12 cellular contexts compared by ENCODE assay signal in genomic region chr22:42533638-42533977, GRCh38. TPM values are rescaled to one million over a fixed set of nuclear protein-coding genes. Genes with fewer than 3 reads are reported as not detected.
DNase-seq lines count a peak whose midpoint lies in the region; ATAC-seq and TF ChIP-seq lines count a peak whose summit lies in the region.
"Had no signal": no experiment of that assay in that cellular context is flagged by ENCODE, and none has a peak within 500 bp of the region (broad histone marks: within the 10 kb centered on the region; RNA-seq: fewer than 3 reads in every experiment).

No MANE protein-coding gene starts in this region.

- H3K4me1 Mint-ChIP-seq in glutamatergic neuron (ENCODE audit: low read depth, unreplicated experiment) (peaks cover 3% of the 10 kb centered on the region), endodermal cell (no peaks in the 10 kb centered on the region)

- H3K4me1 ChIP-seq in BLaER1 treated with 17β-estradiol and CSF1 and Interleukin-3, amounts not matched to agents 10 nM and 100 nM = peaks cover 16 to 60% (median 34%) of the 10 kb centered on the region in 10 experiments
- peaks cover 89% of the 10 kb centered on the region for H3K4me1 ChIP-seq in DOHH2 (ENCODE audit: control insufficient read depth, low read length)
- no peaks in the 10 kb centered on the region for H3K4me1 ChIP-seq in endodermal cell (ENCODE audit: control insufficient read depth, insufficient read depth, low read length)

- H3K27me3 Mint-ChIP-seq in glutamatergic neuron (ENCODE audit: unreplicated experiment) (peaks cover 14% of the 10 kb centered on the region), endodermal cell (ENCODE audit: insufficient read depth) (peaks cover 16% of the 10 kb centered on the region)

- no peaks in the 10 kb centered on the region for H3K9me3 ChIP-seq in BLaER1 treated with 17β-estradiol and CSF1 and Interleukin-3, amounts not matched to agents 10 nM and 100 nM (replicated peaks in 1 of 11)
- H3K9me3 ChIP-seq in DOHH2 (ENCODE audit: control insufficient read depth, insufficient read depth, low read length) (no peaks in the 10 kb centered on the region), endodermal cell (ENCODE audit: control insufficient read depth, low read length) (no peaks in the 10 kb centered on the region)

- peak; percentile 64; the same call in 1 of the 2 replicates for TF ChIP-seq POLR2A in Raji (IDR thresholded peaks at IDR 0.05; ENCODE audit: insufficient read depth, low read depth, low read length)

- H3K9me2 ChIP-seq in DOHH2 (replicated peaks; ENCODE audit: control insufficient read depth, low read length) = no peaks in the 10 kb centered on the region

- WGBS in endodermal cell (ENCODE audit: insufficient coverage in 1 of 2, insufficient read length in 1 of 2), 2 experiments = 92 to 94% methylated on average over 4 to 8 of the region's 8 CpGs

- no peaks in the 10 kb centered on the region for H3K9me3 Mint-ChIP-seq in glutamatergic neuron (ENCODE audit: unreplicated experiment)
- no peaks in the 10 kb centered on the region for H3K9me3 Mint-ChIP-seq in endodermal cell
- H3K9me3 Mint-ChIP-seq: brain had no signal

- H3K36me3 Mint-ChIP-seq in glutamatergic neuron (ENCODE audit: unreplicated experiment) = peaks cover 5% of the 10 kb centered on the region
- H3K36me3 Mint-ChIP-seq in endodermal cell (ENCODE audit: low read depth) = no peaks in the 10 kb centered on the region
- H3K36me3 Mint-ChIP-seq: brain had no signal

- peak overlapping the region in 8 of 10 experiments; percentile 22 to 67 (median 48); a peak in 9 of 20 replicates for H3K4me3 ChIP-seq in BLaER1 treated with 17β-estradiol and CSF1 and Interleukin-3, amounts not matched to agents 10 nM and 100 nM
- H3K4me3 ChIP-seq in DOHH2 (ENCODE audit: low read length) (peak overlapping the region; percentile 70), endodermal cell (ENCODE audit: low read length) (no peak overlapping the region)

- ATAC-seq in HG03095 (IDR thresholded peaks at IDR 0.05; ENCODE audit: unreplicated experiment) = no peak
- ATAC-seq in Right ventricle myocardium inferior = no peak
- ATAC-seq in GM21723 (IDR thresholded peaks at IDR 0.05; ENCODE audit: unreplicated experiment) = no peak

- H4K20me1 ChIP-seq in BLaER1 treated with 17β-estradiol and CSF1 and Interleukin-3, amounts not matched to agents 10 nM and 100 nM = no peaks in the 10 kb centered on the region
- H4K20me1 ChIP-seq in DOHH2 (ENCODE audit: control insufficient read depth, insufficient read depth, low read depth, low read length) = no peaks in the 10 kb centered on the region

- peak overlapping the region in 4 of 11 experiments; percentile 34 to 60 (median 35); a peak in 4 of 22 replicates for H3K27ac ChIP-seq in BLaER1 treated with 17β-estradiol and CSF1 and Interleukin-3, amounts not matched to agents 10 nM and 100 nM
- peak overlapping the region; percentile 92 for H3K27ac ChIP-seq in DOHH2 (ENCODE audit: low read depth, low read length)
- no peak overlapping the region for H3K27ac ChIP-seq in endodermal cell (ENCODE audit: low read depth, low read length)
- H3K27ac ChIP-seq: C4-2B had no signal

- H3K27ac Mint-ChIP-seq in glutamatergic neuron (ENCODE audit: unreplicated experiment) = peak overlapping the region; percentile 33
- no peak overlapping the region for H3K27ac Mint-ChIP-seq in endodermal cell

- no peak overlapping the region for H3K4me3 Mint-ChIP-seq in glutamatergic neuron (ENCODE audit: unreplicated experiment)
- H3K4me3 Mint-ChIP-seq in endodermal cell = no peak overlapping the region
- H3K4me3 Mint-ChIP-seq: brain had no signal

- TF ChIP-seq CTCF in DOHH2 (IDR thresholded peaks at IDR 0.05; ENCODE audit: low read depth, low read length, poor library complexity, severe bottlenecking) (peak; percentile 15), glutamatergic neuron (IDR thresholded peaks at IDR 0.05; ENCODE audit: partially characterized antibody, unreplicated experiment) (no peak), endodermal cell (conservative IDR thresholded peaks at IDR 0.05) (no peak)

- H3K36me3 ChIP-seq in BLaER1 treated with 17β-estradiol and CSF1 and Interleukin-3, amounts not matched to agents 10 nM and 100 nM = no peaks in the 10 kb centered on the region
- no peaks in the 10 kb centered on the region; the same call in 1 of the 2 replicates for H3K36me3 ChIP-seq in DOHH2 (ENCODE audit: control insufficient read depth, low read length)
- no peaks in the 10 kb centered on the region for H3K36me3 ChIP-seq in endodermal cell (ENCODE audit: control insufficient read depth, insufficient read depth, low read length)

- peaks cover 35% of the 10 kb centered on the region for H3F3A ChIP-seq in DOHH2 (ENCODE audit: control insufficient read depth, insufficient read depth)

- peaks cover 6% of the 10 kb centered on the region; the same call in 1 of the 2 replicates for H3K79me2 ChIP-seq in DOHH2 (ENCODE audit: control insufficient read depth, low read length)

- DNase-seq in glutamatergic neuron = no peak
- DNase-seq in Right ventricle myocardium inferior (ENCODE audit: missing footprints) = no peak
- no peak for DNase-seq in endodermal cell
- DNase-seq: NCI-H1417 treated with DMSO at 0.1 percent for 48 hours, NCI-H510A had no signal

- peaks cover 0 to 16% (median 12%) of the 10 kb centered on the region in 11 experiments; a peak in 16 of 22 replicates for H3K27me3 ChIP-seq in BLaER1 treated with 17β-estradiol and CSF1 and Interleukin-3, amounts not matched to agents 10 nM and 100 nM
- H3K27me3 ChIP-seq in DOHH2 (ENCODE audit: control insufficient read depth, low read length) (no peaks in the 10 kb centered on the region), endodermal cell (ENCODE audit: control insufficient read depth, insufficient read depth, low read length, poor library complexity, severe bottlenecking) (no peaks in the 10 kb centered on the region)

- peak overlapping the region; percentile 69 to 86 (median 77) for H3K4me2 ChIP-seq in BLaER1 treated with 17β-estradiol and CSF1 and Interleukin-3, amounts not matched to agents 10 nM and 100 nM
- H3K4me2 ChIP-seq in DOHH2 (ENCODE audit: low read length) = peak overlapping the region; percentile 89

- intact Hi-C loops in Right ventricle myocardium inferior (cut with DNase I) = no loop called here

- H3K9ac ChIP-seq in BLaER1 treated with 17β-estradiol and CSF1 and Interleukin-3, amounts not matched to agents 10 nM and 100 nM = peak overlapping the region in 5 of 11 experiments; percentile 2 to 45 (median 33); a peak in 3 of 22 replicates
- H3K9ac ChIP-seq in endodermal cell (ENCODE audit: extremely low read depth, low read length, poor library complexity, severe bottlenecking) = no peak overlapping the region

RNA-seq across cellular contexts. Expression of gene RRP7A, which starts 14.0 kb away (rescaled TPM):
- 35.1 TPM for total RNA-seq in glutamatergic neuron (ENCODE audit: unreplicated experiment)
- 16.3 TPM for total RNA-seq in Right ventricle myocardium inferior
- 10 to 100 TPM; 63.8 to 98.0 TPM for total RNA-seq in endodermal cell
- 36.8 TPM for polyA plus RNA-seq in endodermal cell (2013, experiment 1 of 2)
- polyA plus RNA-seq in endodermal cell (2013, experiment 2 of 2) = 29.6 TPM

RNA-seq across cellular contexts. Expression of gene SERHL2, which starts 20.1 kb away (rescaled TPM):
- total RNA-seq in glutamatergic neuron (ENCODE audit: unreplicated experiment) (4.4 TPM), Right ventricle myocardium inferior (2.6 TPM), endodermal cell (10 to 100 TPM; 12.6 to 12.8 TPM)
- polyA plus RNA-seq in endodermal cell (2013, experiment 1 of 2) = 15.3 TPM
- 26.2 TPM for polyA plus RNA-seq in endodermal cell (2013, experiment 2 of 2)
